ENCODE assay signal across 1 cellular context in the genomic region with DNA sequence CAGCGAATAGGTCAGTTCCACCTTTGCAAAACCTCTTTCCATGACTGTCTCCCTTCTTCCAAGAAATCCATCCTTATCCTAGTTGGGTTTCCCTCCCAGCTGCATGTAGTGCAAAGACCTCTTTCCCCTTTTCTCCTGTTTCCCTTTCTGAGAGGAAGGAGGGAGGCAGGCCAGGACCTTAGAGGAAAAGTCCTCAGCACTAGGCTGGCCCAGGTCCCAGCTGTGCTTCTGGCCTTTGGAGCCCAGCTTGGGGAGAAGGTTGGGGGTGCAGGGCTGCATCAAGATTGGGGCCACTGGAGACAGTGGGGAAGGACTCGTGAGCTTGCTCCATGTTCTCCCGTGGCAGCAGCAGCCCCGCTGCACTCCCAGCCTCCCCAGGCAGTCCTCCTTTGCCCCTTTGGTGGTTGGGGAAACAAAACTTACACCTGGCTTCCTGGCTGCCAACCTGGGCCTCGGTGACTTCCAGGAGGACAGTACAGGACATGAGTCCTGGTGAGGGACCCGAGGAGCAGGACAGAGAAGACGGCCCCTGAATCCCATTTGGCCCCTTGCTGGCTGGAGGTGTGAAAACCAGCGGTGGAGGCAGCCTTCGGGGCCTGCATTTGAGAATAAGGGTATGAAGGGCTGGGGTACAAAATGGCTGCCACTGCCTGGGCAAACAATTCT.
TF ChIP-seq lines count a peak whose summit lies in the region.

No MANE protein-coding gene starts in this region.

TF ChIP-seq in HepG2, 621 proteins besides CTCF, POLR2A, EP300 and RAD21 (continued from another document and continues in another):
- TF ChIP-seq, protein P1, sequence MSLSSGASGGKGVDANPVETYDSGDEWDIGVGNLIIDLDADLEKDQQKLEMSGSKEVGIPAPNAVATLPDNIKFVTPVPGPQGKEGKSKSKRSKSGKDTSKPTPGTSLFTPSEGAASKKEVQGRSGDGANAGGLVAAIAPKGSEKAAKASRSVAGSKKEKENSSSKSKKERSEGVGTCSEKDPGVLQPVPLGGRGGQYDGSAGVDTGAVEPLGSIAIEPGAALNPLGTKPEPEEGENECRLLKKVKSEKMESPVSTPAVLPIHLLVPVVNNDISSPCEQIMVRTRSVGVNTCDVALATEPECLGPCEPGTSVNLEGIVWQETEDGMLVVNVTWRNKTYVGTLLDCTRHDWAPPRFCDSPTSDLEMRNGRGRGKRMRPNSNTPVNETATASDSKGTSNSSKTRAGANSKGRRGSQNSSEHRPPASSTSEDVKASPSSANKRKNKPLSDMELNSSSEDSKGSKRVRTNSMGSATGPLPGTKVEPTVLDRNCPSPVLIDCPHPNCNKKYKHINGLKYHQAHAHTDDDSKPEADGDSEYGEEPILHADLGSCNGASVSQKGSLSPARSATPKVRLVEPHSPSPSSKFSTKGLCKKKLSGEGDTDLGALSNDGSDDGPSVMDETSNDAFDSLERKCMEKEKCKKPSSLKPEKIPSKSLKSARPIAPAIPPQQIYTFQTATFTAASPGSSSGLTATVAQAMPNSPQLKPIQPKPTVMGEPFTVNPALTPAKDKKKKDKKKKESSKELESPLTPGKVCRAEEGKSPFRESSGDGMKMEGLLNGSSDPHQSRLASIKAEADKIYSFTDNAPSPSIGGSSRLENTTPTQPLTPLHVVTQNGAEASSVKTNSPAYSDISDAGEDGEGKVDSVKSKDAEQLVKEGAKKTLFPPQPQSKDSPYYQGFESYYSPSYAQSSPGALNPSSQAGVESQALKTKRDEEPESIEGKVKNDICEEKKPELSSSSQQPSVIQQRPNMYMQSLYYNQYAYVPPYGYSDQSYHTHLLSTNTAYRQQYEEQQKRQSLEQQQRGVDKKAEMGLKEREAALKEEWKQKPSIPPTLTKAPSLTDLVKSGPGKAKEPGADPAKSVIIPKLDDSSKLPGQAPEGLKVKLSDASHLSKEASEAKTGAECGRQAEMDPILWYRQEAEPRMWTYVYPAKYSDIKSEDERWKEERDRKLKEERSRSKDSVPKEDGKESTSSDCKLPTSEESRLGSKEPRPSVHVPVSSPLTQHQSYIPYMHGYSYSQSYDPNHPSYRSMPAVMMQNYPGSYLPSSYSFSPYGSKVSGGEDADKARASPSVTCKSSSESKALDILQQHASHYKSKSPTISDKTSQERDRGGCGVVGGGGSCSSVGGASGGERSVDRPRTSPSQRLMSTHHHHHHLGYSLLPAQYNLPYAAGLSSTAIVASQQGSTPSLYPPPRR (CRISPR knock-in tag; IDR thresholded peaks at IDR 0.05; ENCODE audit: borderline replicate concordance) = no peak; the same call in 1 of the 2 replicates
- TF ChIP-seq, protein P2, sequence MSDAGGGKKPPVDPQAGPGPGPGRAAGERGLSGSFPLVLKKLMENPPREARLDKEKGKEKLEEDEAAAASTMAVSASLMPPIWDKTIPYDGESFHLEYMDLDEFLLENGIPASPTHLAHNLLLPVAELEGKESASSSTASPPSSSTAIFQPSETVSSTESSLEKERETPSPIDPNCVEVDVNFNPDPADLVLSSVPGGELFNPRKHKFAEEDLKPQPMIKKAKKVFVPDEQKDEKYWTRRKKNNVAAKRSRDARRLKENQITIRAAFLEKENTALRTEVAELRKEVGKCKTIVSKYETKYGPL (CRISPR knock-in tag; IDR thresholded peaks at IDR 0.05) = no peak; the same call in 1 of the 2 replicates
- TF ChIP-seq ZNF12 (CRISPR knock-in tag; IDR thresholded peaks at IDR 0.05) = no peak
- TF ChIP-seq ZNF564 (CRISPR knock-in tag; IDR thresholded peaks at IDR 0.05) = no peak
- no peak for TF ChIP-seq RCOR2 (CRISPR knock-in tag; IDR thresholded peaks at IDR 0.05)
- peak; percentile 90; the same call in 1 of the 2 replicates for TF ChIP-seq ZC3H4 (CRISPR knock-in tag; IDR thresholded peaks at IDR 0.05; ENCODE audit: borderline replicate concordance)
- TF ChIP-seq NR2F2 (IDR thresholded peaks at IDR 0.05; ENCODE audit: borderline replicate concordance, low read depth) = 0 out of 2 replicates have a peak, but pooled peaks have one; percentile 6
- 0 out of 2 replicates have a peak, but pooled peaks have one; percentile 3 for TF ChIP-seq KDM3A (CRISPR knock-in tag; IDR thresholded peaks at IDR 0.05; ENCODE audit: low read depth)
- no peak for TF ChIP-seq ZFP41 (CRISPR knock-in tag; IDR thresholded peaks at IDR 0.05; ENCODE audit: borderline replicate concordance)
- no peak for TF ChIP-seq ZC3H13 (CRISPR knock-in tag; IDR thresholded peaks at IDR 0.05)
- no peak for TF ChIP-seq FOSL2 (CRISPR knock-in tag; IDR thresholded peaks at IDR 0.05)
- peak; percentile 30 for TF ChIP-seq ZNF33B (CRISPR knock-in tag; IDR thresholded peaks at IDR 0.05)
- TF ChIP-seq ZNF225 (CRISPR knock-in tag; IDR thresholded peaks at IDR 0.05) = no peak
- TF ChIP-seq, protein P3, sequence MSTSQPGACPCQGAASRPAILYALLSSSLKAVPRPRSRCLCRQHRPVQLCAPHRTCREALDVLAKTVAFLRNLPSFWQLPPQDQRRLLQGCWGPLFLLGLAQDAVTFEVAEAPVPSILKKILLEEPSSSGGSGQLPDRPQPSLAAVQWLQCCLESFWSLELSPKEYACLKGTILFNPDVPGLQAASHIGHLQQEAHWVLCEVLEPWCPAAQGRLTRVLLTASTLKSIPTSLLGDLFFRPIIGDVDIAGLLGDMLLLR (CRISPR knock-in tag; IDR thresholded peaks at IDR 0.05) = peak; percentile 75; the same call in 1 of the 2 replicates
- no peak for TF ChIP-seq ETV5 (CRISPR knock-in tag; IDR thresholded peaks at IDR 0.05; ENCODE audit: borderline replicate concordance)
- no peak for TF ChIP-seq ZNF761 (CRISPR knock-in tag; conservative IDR thresholded peaks at IDR 0.05)
- no peak for TF ChIP-seq RFX1 (IDR thresholded peaks at IDR 0.05)
- TF ChIP-seq ONECUT2 (CRISPR knock-in tag; IDR thresholded peaks at IDR 0.05) = no peak
- TF ChIP-seq, protein P4, sequence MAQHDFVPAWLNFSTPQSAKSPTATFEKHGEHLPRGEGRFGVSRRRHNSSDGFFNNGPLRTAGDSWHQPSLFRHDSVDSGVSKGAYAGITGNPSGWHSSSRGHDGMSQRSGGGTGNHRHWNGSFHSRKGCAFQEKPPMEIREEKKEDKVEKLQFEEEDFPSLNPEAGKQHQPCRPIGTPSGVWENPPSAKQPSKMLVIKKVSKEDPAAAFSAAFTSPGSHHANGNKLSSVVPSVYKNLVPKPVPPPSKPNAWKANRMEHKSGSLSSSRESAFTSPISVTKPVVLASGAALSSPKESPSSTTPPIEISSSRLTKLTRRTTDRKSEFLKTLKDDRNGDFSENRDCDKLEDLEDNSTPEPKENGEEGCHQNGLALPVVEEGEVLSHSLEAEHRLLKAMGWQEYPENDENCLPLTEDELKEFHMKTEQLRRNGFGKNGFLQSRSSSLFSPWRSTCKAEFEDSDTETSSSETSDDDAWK (CRISPR knock-in tag; IDR thresholded peaks at IDR 0.05) = no peak
- no peak for TF ChIP-seq SP4 (CRISPR knock-in tag; IDR thresholded peaks at IDR 0.05)
- TF ChIP-seq PRPF4 (IDR thresholded peaks at IDR 0.05; ENCODE audit: low read depth, low read length, poor library complexity, severe bottlenecking) = no peak
- TF ChIP-seq YY1 (IDR thresholded peaks at IDR 0.05; ENCODE audit: insufficient read depth, insufficient replicate concordance, low read depth, low read length) = peak; percentile 90
- no peak for TF ChIP-seq SRSF4 (IDR thresholded peaks at IDR 0.05; ENCODE audit: low read depth, low read length, poor library complexity, severe bottlenecking)
- TF ChIP-seq, protein P5, sequence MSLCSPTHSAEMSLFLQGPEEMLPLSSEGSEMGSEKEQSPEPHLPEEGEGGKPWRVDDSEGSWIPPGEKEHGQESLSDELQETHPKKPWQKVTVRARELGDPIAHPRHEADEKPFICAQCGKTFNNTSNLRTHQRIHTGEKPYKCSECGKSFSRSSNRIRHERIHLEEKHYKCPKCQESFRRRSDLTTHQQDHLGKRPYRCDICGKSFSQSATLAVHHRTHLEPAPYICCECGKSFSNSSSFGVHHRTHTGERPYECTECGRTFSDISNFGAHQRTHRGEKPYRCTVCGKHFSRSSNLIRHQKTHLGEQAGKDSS (CRISPR knock-in tag; IDR thresholded peaks at IDR 0.05; ENCODE audit: borderline replicate concordance, low read depth) = no peak; the same call in 1 of the 2 replicates
- no peak for TF ChIP-seq MAFG (CRISPR knock-in tag; IDR thresholded peaks at IDR 0.05)
- TF ChIP-seq ZNF672 (CRISPR knock-in tag; IDR thresholded peaks at IDR 0.05) = no peak
- no peak for TF ChIP-seq CENPX (CRISPR knock-in tag; IDR thresholded peaks at IDR 0.05)
- TF ChIP-seq MATR3 (CRISPR knock-in tag; IDR thresholded peaks at IDR 0.05) = no peak
- TF ChIP-seq FOXP1 (IDR thresholded peaks at IDR 0.05) = no peak
- TF ChIP-seq FOXP1 (CRISPR knock-in tag; IDR thresholded peaks at IDR 0.05) = no peak; the same call in 1 of the 2 replicates
- no peak for TF ChIP-seq ZNF605 (CRISPR knock-in tag; IDR thresholded peaks at IDR 0.05)
- TF ChIP-seq, protein P6, sequence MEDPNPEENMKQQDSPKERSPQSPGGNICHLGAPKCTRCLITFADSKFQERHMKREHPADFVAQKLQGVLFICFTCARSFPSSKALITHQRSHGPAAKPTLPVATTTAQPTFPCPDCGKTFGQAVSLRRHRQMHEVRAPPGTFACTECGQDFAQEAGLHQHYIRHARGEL (CRISPR knock-in tag; IDR thresholded peaks at IDR 0.05) = no peak
- TF ChIP-seq, protein P7, sequence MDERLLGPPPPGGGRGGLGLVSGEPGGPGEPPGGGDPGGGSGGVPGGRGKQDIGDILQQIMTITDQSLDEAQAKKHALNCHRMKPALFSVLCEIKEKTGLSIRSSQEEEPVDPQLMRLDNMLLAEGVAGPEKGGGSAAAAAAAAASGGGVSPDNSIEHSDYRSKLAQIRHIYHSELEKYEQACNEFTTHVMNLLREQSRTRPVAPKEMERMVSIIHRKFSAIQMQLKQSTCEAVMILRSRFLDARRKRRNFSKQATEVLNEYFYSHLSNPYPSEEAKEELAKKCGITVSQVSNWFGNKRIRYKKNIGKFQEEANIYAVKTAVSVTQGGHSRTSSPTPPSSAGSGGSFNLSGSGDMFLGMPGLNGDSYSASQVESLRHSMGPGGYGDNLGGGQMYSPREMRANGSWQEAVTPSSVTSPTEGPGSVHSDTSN (CRISPR knock-in tag; IDR thresholded peaks at IDR 0.05) = no peak
- TF ChIP-seq AGO2 (optimal IDR thresholded peaks at IDR 0.05; ENCODE audit: low read depth, low read length) = peak; percentile 60
- no peak for TF ChIP-seq ZNF850 (CRISPR knock-in tag; conservative IDR thresholded peaks at IDR 0.05)
- no peak for TF ChIP-seq ZSCAN20 (CRISPR knock-in tag; IDR thresholded peaks at IDR 0.05; ENCODE audit: borderline replicate concordance)
- TF ChIP-seq, protein P8, sequence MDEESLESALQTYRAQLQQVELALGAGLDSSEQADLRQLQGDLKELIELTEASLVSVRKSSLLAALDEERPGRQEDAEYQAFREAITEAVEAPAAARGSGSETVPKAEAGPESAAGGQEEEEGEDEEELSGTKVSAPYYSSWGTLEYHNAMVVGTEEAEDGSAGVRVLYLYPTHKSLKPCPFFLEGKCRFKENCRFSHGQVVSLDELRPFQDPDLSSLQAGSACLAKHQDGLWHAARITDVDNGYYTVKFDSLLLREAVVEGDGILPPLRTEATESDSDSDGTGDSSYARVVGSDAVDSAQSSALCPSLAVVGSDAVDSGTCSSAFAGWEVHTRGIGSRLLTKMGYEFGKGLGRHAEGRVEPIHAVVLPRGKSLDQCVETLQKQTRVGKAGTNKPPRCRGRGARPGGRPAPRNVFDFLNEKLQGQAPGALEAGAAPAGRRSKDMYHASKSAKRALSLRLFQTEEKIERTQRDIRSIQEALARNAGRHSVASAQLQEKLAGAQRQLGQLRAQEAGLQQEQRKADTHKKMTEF (CRISPR knock-in tag; IDR thresholded peaks at IDR 0.05) = no peak
- TF ChIP-seq, protein P9, sequence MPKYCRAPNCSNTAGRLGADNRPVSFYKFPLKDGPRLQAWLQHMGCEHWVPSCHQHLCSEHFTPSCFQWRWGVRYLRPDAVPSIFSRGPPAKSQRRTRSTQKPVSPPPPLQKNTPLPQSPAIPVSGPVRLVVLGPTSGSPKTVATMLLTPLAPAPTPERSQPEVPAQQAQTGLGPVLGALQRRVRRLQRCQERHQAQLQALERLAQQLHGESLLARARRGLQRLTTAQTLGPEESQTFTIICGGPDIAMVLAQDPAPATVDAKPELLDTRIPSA (CRISPR knock-in tag; IDR thresholded peaks at IDR 0.05; ENCODE audit: borderline replicate concordance) = no peak
- TF ChIP-seq, protein P10, sequence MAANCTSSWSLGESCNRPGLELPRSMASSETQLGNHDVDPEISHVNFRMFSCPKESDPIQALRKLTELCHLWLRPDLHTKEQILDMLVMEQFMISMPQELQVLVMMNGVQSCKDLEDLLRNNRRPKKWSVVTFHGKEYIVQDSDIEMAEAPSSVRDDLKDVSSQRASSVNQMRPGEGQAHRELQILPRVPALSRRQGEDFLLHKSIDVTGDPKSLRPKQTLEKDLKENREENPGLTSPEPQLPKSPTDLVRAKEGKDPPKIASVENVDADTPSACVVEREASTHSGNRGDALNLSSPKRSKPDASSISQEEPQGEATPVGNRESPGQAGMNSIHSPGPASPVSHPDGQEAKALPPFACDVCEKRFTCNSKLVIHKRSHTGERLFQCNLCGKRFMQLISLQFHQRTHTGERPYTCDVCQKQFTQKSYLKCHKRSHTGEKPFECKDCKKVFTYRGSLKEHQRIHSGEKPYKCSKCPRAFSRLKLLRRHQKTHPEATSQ (CRISPR knock-in tag; IDR thresholded peaks at IDR 0.05; ENCODE audit: borderline replicate concordance) = no peak
- TF ChIP-seq, protein P11, sequence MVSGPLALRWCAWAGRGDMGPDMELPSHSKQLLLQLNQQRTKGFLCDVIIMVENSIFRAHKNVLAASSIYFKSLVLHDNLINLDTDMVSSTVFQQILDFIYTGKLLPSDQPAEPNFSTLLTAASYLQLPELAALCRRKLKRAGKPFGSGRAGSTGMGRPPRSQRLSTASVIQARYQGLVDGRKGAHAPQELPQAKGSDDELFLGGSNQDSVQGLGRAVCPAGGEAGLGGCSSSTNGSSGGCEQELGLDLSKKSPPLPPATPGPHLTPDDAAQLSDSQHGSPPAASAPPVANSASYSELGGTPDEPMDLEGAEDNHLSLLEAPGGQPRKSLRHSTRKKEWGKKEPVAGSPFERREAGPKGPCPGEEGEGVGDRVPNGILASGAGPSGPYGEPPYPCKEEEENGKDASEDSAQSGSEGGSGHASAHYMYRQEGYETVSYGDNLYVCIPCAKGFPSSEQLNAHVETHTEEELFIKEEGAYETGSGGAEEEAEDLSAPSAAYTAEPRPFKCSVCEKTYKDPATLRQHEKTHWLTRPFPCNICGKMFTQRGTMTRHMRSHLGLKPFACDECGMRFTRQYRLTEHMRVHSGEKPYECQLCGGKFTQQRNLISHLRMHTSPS (CRISPR knock-in tag; IDR thresholded peaks at IDR 0.05; ENCODE audit: low read depth) = peak; percentile 22; the same call in 1 of the 2 replicates
- TF ChIP-seq NAIF1 (CRISPR knock-in tag; IDR thresholded peaks at IDR 0.05; ENCODE audit: borderline replicate concordance) = no peak
- TF ChIP-seq, protein P12, sequence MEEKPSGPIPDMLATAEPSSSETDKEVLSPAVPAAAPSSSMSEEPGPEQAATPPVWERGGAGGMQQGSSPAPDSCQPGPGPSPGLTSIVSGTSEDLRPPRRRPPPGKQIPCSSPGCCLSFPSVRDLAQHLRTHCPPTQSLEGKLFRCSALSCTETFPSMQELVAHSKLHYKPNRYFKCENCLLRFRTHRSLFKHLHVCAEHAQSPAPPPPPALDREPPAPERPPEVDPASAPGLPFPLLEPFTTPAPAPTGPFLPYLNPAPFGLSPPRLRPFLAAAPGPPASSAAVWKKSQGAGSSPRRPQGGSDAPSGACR (CRISPR knock-in tag; IDR thresholded peaks at IDR 0.05) = no peak
- TF ChIP-seq SNRNP70 (IDR thresholded peaks at IDR 0.05; ENCODE audit: low read depth, low read length) = no peak
- peak; percentile 51; the same call in 1 of the 2 replicates for TF ChIP-seq TMF1 (CRISPR knock-in tag; IDR thresholded peaks at IDR 0.05; ENCODE audit: low read depth)
- no peak for TF ChIP-seq ZNF543 (CRISPR knock-in tag; IDR thresholded peaks at IDR 0.05)
- no peak for TF ChIP-seq TOPORS (CRISPR knock-in tag; IDR thresholded peaks at IDR 0.05)
- no peak; the same call in 1 of the 2 replicates for TF ChIP-seq ZNF713 (CRISPR knock-in tag; IDR thresholded peaks at IDR 0.05)
- TF ChIP-seq SIX1 (CRISPR knock-in tag; IDR thresholded peaks at IDR 0.05; ENCODE audit: borderline replicate concordance) = no peak
